Comparison of ENCODE assay signal across 15 cellular contexts in the genomic region with DNA sequence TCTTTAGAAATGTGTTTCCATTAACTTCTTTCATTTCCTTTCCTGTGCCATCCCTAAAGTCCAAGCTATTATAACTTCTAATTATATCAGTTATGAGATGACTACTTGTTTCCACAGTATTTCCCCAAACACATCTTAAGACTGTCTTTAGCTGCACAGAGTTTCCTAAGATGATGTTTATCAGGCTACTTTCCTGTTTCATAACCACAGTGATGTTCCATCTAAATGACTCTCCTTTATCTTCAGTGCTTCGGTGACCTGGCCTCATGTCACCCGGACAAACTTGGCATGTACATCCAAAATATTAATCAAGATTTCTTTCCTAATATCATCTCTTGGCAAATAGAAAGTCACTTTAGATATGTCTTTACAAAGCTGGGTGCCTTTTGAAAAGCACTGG. TPM values are rescaled to one million over a fixed set of nuclear protein-coding genes. Genes with fewer than 3 reads are reported as not detected.
DNase-seq lines count a peak whose midpoint lies in the region; ATAC-seq and TF ChIP-seq lines count a peak whose summit lies in the region.
"Had no signal": no experiment of that assay in that cellular context is flagged by ENCODE, and none has a peak within 500 bp of the region (broad histone marks: within the 10 kb centered on the region; RNA-seq: fewer than 3 reads in every experiment).

No MANE protein-coding gene starts in this region.

- intact Hi-C loops in posterior cingulate gyrus (cut with DNase I): no loop called here

- no peak overlapping the region for H2AFZ ChIP-seq in osteoblast (ENCODE audit: low read length)

- H3K27me3 ChIP-seq in osteoblast (ENCODE audit: insufficient read depth, low read length): peaks cover 2% of the 10 kb centered on the region
- no peaks in the 10 kb centered on the region for H3K27me3 ChIP-seq in MG63

- no peak for ATAC-seq in GM18907 (IDR thresholded peaks at IDR 0.05; ENCODE audit: unreplicated experiment)
- ATAC-seq: HepG2, Panc1 had no signal

- H3K79me2 ChIP-seq in osteoblast (ENCODE audit: insufficient read depth, low read length): no peaks in the 10 kb centered on the region

- H3K4me2 ChIP-seq in osteoblast (ENCODE audit: insufficient read depth, low read length): no peak overlapping the region

- H3K36me3 ChIP-seq in osteoblast (ENCODE audit: insufficient read depth, low read length) (no peaks in the 10 kb centered on the region), MG63 (no peaks in the 10 kb centered on the region)

- H3K9me3 ChIP-seq in osteoblast (ENCODE audit: low read depth, low read length) (no peaks in the 10 kb centered on the region), MG63 (no peaks in the 10 kb centered on the region)

- no peaks in the 10 kb centered on the region for H4K20me1 ChIP-seq in osteoblast (ENCODE audit: insufficient read depth, low read length)

- no peak for TF ChIP-seq CTCF in osteoblast (IDR thresholded peaks at IDR 0.05; ENCODE audit: extremely low read depth, low read depth, low read length)

- H3K4me3 ChIP-seq in osteoblast (ENCODE audit: insufficient read depth, low read length) (no peak overlapping the region), MG63 (no peak overlapping the region)

- peaks cover 55% of the 10 kb centered on the region for H3K4me1 ChIP-seq in osteoblast (ENCODE audit: insufficient read depth, low read length)

- DNase-seq in AG08395 (ENCODE audit: low spot score) (peak; percentile 7), GF-D8 (lab: John Stamatoyannopoulos, UW) (peak; percentile 3), amniotic epithelial cell (ENCODE audit: low read depth) (peak; percentile 71), osteoblast (ENCODE audit: insufficient read length, low spot score, missing footprints) (peak; percentile 30), MG63 (no peak), posterior cingulate gyrus (no peak), NCI-H2081 (lab: John Stamatoyannopoulos, UW) (no peak)
- DNase-seq: CD8-positive, alpha-beta memory T cell; NCI-H1105 treated with DMSO at 0.1 percent for 48 hours; retina had no signal

- peak overlapping the region; percentile 100 for H3K27ac ChIP-seq in osteoblast (ENCODE audit: low read depth, low read length)

RNA-seq across cellular contexts. Expression of a gene that starts 18.5 kb away (rescaled TPM):
- 6.8 and 6.9 TPM in 2 replicates for total RNA-seq in osteoblast
- not detected in 2 replicates for total RNA-seq in MG63 (2014; rRNA removed; shearing (Covaris generic); ENCODE audit: low replicate concordance)
- total RNA-seq: CD8-positive, alpha-beta memory T cell; HepG2; mucosa of gallbladder; T-helper 1 cell treated with Interleukin-12 subunit alpha and Interleukin-12 subunit beta and Interleukin-4 antibody, amounts not matched to agents 30 ng/mL and 1 ng/mL, for 36 hours had no signal

RNA-seq across cellular contexts. Expression of a gene that starts 51.8 kb away (rescaled TPM):
- total RNA-seq in osteoblast: 49.6 and 49.8 TPM in 2 replicates
- 23.5 and 57.3 TPM in 2 replicates for total RNA-seq in MG63 (2014; rRNA removed; shearing (Covaris generic); ENCODE audit: low replicate concordance)

RNA-seq across cellular contexts. Expression of a gene that starts 51.9 kb away (rescaled TPM):
- 11.6 and 17.4 TPM in 2 replicates for total RNA-seq in osteoblast
- 3.0 and 13.6 TPM in 2 replicates for total RNA-seq in MG63 (2014; rRNA removed; shearing (Covaris generic); ENCODE audit: low replicate concordance)

Comparison
In these comparisons a context has a peak if more than half of its experiments do, and no peak if none do; other contexts are left out.
1. DNase-seq: peak in AG08395 (single experiment), GF-D8 (single experiment), amniotic epithelial cell (single experiment) and osteoblast (single experiment); none in MG63 (single experiment), posterior cingulate gyrus (0 of 10) and NCI-H2081 (0 of 2).